ENCODE assay signal across 1 cellular context in the genomic region with DNA sequence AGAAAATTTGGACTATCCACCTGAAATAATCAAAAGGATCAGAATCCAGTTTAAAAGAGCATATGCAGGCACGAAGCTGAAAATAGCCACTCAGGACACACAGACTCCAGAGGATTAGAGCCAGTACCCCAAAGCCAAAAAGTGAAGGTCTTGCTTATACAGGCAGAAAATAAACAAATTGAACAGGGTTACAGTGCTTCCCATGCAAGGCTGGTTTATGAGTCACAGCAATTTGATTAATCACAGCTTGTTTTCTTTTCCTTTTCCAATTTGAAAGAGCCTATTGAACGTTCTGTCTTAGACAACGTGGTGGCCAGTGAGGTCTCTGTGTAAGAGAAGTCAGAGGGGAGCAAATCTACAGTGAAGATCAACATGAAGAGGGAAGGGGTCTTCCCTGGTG.
TF ChIP-seq lines count a peak whose summit lies in the region.

No MANE protein-coding gene starts in this region.

TF ChIP-seq in HCT116, 20 proteins besides CTCF, POLR2A, EP300 and RAD21 (continued from another document):
- TF ChIP-seq, protein P1, sequence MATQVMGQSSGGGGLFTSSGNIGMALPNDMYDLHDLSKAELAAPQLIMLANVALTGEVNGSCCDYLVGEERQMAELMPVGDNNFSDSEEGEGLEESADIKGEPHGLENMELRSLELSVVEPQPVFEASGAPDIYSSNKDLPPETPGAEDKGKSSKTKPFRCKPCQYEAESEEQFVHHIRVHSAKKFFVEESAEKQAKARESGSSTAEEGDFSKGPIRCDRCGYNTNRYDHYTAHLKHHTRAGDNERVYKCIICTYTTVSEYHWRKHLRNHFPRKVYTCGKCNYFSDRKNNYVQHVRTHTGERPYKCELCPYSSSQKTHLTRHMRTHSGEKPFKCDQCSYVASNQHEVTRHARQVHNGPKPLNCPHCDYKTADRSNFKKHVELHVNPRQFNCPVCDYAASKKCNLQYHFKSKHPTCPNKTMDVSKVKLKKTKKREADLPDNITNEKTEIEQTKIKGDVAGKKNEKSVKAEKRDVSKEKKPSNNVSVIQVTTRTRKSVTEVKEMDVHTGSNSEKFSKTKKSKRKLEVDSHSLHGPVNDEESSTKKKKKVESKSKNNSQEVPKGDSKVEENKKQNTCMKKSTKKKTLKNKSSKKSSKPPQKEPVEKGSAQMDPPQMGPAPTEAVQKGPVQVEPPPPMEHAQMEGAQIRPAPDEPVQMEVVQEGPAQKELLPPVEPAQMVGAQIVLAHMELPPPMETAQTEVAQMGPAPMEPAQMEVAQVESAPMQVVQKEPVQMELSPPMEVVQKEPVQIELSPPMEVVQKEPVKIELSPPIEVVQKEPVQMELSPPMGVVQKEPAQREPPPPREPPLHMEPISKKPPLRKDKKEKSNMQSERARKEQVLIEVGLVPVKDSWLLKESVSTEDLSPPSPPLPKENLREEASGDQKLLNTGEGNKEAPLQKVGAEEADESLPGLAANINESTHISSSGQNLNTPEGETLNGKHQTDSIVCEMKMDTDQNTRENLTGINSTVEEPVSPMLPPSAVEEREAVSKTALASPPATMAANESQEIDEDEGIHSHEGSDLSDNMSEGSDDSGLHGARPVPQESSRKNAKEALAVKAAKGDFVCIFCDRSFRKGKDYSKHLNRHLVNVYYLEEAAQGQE (IDR thresholded peaks at IDR 0.05; ENCODE audit: low read depth), result no peak
- TF ChIP-seq TCF7L2 (IDR thresholded peaks at IDR 0.05; ENCODE audit: borderline replicate concordance, extremely low read depth, insufficient read depth, insufficient read length) (no peak), ZFX (IDR thresholded peaks at IDR 0.05) (no peak), POLR2AphosphoS5 (IDR thresholded peaks at IDR 0.05; ENCODE audit: low read depth, low read length) (no peak), SIN3A (IDR thresholded peaks at IDR 0.05; ENCODE audit: low read depth) (no peak), SP1 (IDR thresholded peaks at IDR 0.05; ENCODE audit: low read depth) (no peak), ELF1 (IDR thresholded peaks at IDR 0.05; ENCODE audit: borderline replicate concordance, low read depth) (no peak), FOSL1 (IDR thresholded peaks at IDR 0.05; ENCODE audit: low read depth) (no peak), SRF (IDR thresholded peaks at IDR 0.05; ENCODE audit: low read depth) (no peak), JUND (IDR thresholded peaks at IDR 0.05) (no peak)
- TF ChIP-seq, protein P2, sequence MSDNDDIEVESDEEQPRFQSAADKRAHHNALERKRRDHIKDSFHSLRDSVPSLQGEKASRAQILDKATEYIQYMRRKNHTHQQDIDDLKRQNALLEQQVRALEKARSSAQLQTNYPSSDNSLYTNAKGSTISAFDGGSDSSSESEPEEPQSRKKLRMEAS (IDR thresholded peaks at IDR 0.05), result no peak
- TF ChIP-seq, protein P3, sequence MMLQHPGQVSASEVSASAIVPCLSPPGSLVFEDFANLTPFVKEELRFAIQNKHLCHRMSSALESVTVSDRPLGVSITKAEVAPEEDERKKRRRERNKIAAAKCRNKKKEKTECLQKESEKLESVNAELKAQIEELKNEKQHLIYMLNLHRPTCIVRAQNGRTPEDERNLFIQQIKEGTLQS (IDR thresholded peaks at IDR 0.05), result no peak
